ENCODE assay signal across 8 cellular contexts in genomic region chr22:50189184-50189848, GRCh38. TPM values are rescaled to one million over a fixed set of nuclear protein-coding genes. Genes with fewer than 3 reads are reported as not detected.
DNase-seq lines count a peak whose midpoint lies in the region; ATAC-seq and TF ChIP-seq lines count a peak whose summit lies in the region.

No MANE protein-coding gene starts in this region.

- H2AFZ ChIP-seq in GM23248 = no peak overlapping the region

- DNase-seq in NCI-H748 (lab: John Stamatoyannopoulos, UW; ENCODE audit: unreplicated experiment) (peak; percentile 28), NCI-H748 treated with DMSO at 0.1 percent for 48 hours (lab: John Stamatoyannopoulos, UW) (no peak), immature natural killer cell (no peak), omental fat pad (ENCODE audit: low spot score) (no peak), GM23248 (no peak)
- DNase-seq in activated CD4-positive, alpha-beta memory T cell treated with anti-CD3 and anti-CD28 coated beads for 36 hours = no peak

- WGBS in thymus = 75% methylated on average over 20 of the region's 20 CpGs
- 82 to 86% methylated on average over 16 to 19 of the region's 20 CpGs for WGBS in GM23248 (ENCODE audit: low coverage in 1 of 2, low lambda C conversion rate in 2 of 2, missing lambda C conversion rate in 2 of 2), 2 experiments

- POLR2A ChIA-PET in activated CD4-positive, alpha-beta memory T cell treated with anti-CD3 and anti-CD28 coated beads for 36 hours (lab: Charles Lee) = no interaction called here

- H3K9me3 ChIP-seq in thymus (ENCODE audit: control insufficient read depth) (no peaks in the 10 kb centered on the region), GM23248 (ENCODE audit: low read depth) (no peaks in the 10 kb centered on the region)

- peaks cover 48% of the 10 kb centered on the region for H3K4me1 Mint-ChIP-seq in activated CD4-positive, alpha-beta memory T cell treated with anti-CD3 and anti-CD28 coated beads for 36 hours (ENCODE audit: low read depth)
- H3K4me1 Mint-ChIP-seq in immature natural killer cell = peaks cover 48 to 59% of the 10 kb centered on the region in 2 donors

- H3K4me2 ChIP-seq in GM23248 (ENCODE audit: unreplicated experiment) = no peak overlapping the region

- peak overlapping the region; percentile 29 for H3K4me3 Mint-ChIP-seq in activated CD4-positive, alpha-beta memory T cell treated with anti-CD3 and anti-CD28 coated beads for 36 hours
- peak overlapping the region; percentile 56 to 91 (median 89) for H3K4me3 Mint-ChIP-seq in immature natural killer cell

- in situ Hi-C loops in GM23248 (cut with MboI) = no loop called here

- H3K9ac ChIP-seq in GM23248 = no peak overlapping the region

- no peaks in the 10 kb centered on the region for H3K9me2 ChIP-seq in GM23248 (ENCODE audit: insufficient read depth)

- H3K27ac ChIP-seq in thymus (ENCODE audit: low read depth) (peak overlapping the region; percentile 97), GM23248 (no peak overlapping the region)

- H3K36me3 ChIP-seq in thymus (ENCODE audit: control insufficient read depth, insufficient read depth) (peaks cover 15% of the 10 kb centered on the region), GM23248 (ENCODE audit: low read depth) (no peaks in the 10 kb centered on the region)

- H3K36me3 Mint-ChIP-seq in activated CD4-positive, alpha-beta memory T cell treated with anti-CD3 and anti-CD28 coated beads for 36 hours = peaks cover 16% of the 10 kb centered on the region
- H3K36me3 Mint-ChIP-seq in immature natural killer cell = no peaks in the 10 kb centered on the region

- peaks cover 71% of the 10 kb centered on the region for H3K79me2 ChIP-seq in GM23248 (ENCODE audit: insufficient read depth)

- no peak overlapping the region for H3K4me3 ChIP-seq in thymus (ENCODE audit: low read length)
- no peak overlapping the region for H3K4me3 ChIP-seq in GM23248

- intact Hi-C loops in activated CD4-positive, alpha-beta memory T cell treated with anti-CD3 and anti-CD28 coated beads for 36 hours (cut with micrococcal nuclease) = no loop called here

- peak overlapping the region; percentile 98 for H3K27ac Mint-ChIP-seq in activated CD4-positive, alpha-beta memory T cell treated with anti-CD3 and anti-CD28 coated beads for 36 hours
- peak overlapping the region; percentile 99 to 100 (median 100) for H3K27ac Mint-ChIP-seq in immature natural killer cell

- H3K9me3 Mint-ChIP-seq in activated CD4-positive, alpha-beta memory T cell treated with anti-CD3 and anti-CD28 coated beads for 36 hours = no peaks in the 10 kb centered on the region
- H3K9me3 Mint-ChIP-seq in immature natural killer cell = no peaks in the 10 kb centered on the region

- H4K20me1 ChIP-seq in GM23248 (ENCODE audit: insufficient read depth) = no peaks in the 10 kb centered on the region

- ATAC-seq in HG03457 (IDR thresholded peaks at IDR 0.05; ENCODE audit: unreplicated experiment) = no peak
- no peak for ATAC-seq in omental fat pad (ENCODE audit: low FRiP score)

- peaks cover 10% of the 10 kb centered on the region for H3K27me3 ChIP-seq in thymus (ENCODE audit: control insufficient read depth, insufficient read depth)
- no peaks in the 10 kb centered on the region for H3K27me3 ChIP-seq in GM23248 (replicated peaks; ENCODE audit: insufficient read depth)

- CTCF ChIA-PET in activated CD4-positive, alpha-beta memory T cell treated with anti-CD3 and anti-CD28 coated beads for 36 hours (lab: Charles Lee) = interaction anchor here (1.0 to 2.1 kb wide), 3 partner anchors 18 to 53 kb away, joined by 3 to 11 read pairs (median 5); no protein-coding TSS in a partner anchor

- H3K4me1 ChIP-seq in thymus (ENCODE audit: control insufficient read depth, insufficient read depth, low read length) (peaks cover 52% of the 10 kb centered on the region), GM23248 (ENCODE audit: insufficient read depth) (0 out of 2 replicates have a peak, but pooled peaks cover 5% of the 10 kb centered on the region)

- H3K27me3 Mint-ChIP-seq in activated CD4-positive, alpha-beta memory T cell treated with anti-CD3 and anti-CD28 coated beads for 36 hours = no peaks in the 10 kb centered on the region
- H3K27me3 Mint-ChIP-seq in immature natural killer cell (ENCODE audit: low read depth in 3 of 3) = peaks cover 26 to 33% (median 32%) of the 10 kb centered on the region in 3 donors

- H3F3A ChIP-seq in GM23248 (ENCODE audit: insufficient read depth) = no peaks in the 10 kb centered on the region

- TF ChIP-seq CTCF in omental fat pad (IDR thresholded peaks at IDR 0.05) = no peak

RNA-seq across cellular contexts. Expression of gene TRABD, which starts 3.6 kb away (rescaled TPM):
- total RNA-seq in activated CD4-positive, alpha-beta memory T cell treated with anti-CD3 and anti-CD28 coated beads for 36 hours = 10 to 100 TPM; 88.6 to 89.2 TPM
- polyA plus RNA-seq in immature natural killer cell (10 to 100 TPM; 33.2 to 63.5 (median 35.3) TPM), thymus (102 TPM), GM23248 (2016; fragmentation: Nextera tagmentation; extraction: Ambion mirVana) (20.7 and 22.6 TPM in 2 replicates)
- 10 to 100 TPM; 18.3 to 43.1 (median 28.4) TPM for total RNA-seq in omental fat pad
- 19.5 and 33.5 TPM in 2 replicates for total RNA-seq in GM23248 (2014; rRNA removed; shearing (Covaris generic))

RNA-seq across cellular contexts. Expression of gene SELENOO, which starts 11.5 kb away (rescaled TPM):
- 10 to 100 TPM; 18.8 to 19.7 TPM for total RNA-seq in activated CD4-positive, alpha-beta memory T cell treated with anti-CD3 and anti-CD28 coated beads for 36 hours
- polyA plus RNA-seq in immature natural killer cell = 1 to 10 TPM; 2.6 to 5.7 (median 3.6) TPM
- 62.1 TPM for polyA plus RNA-seq in thymus
- 10 to 100 TPM; 21.2 to 38.3 (median 31.9) TPM for total RNA-seq in omental fat pad
- total RNA-seq in GM23248 (2014; rRNA removed; shearing (Covaris generic)) = 24.3 and 29.1 TPM in 2 replicates
- polyA plus RNA-seq in GM23248 (2016; fragmentation: Nextera tagmentation; extraction: Ambion mirVana) = 5.0 and 9.6 TPM in 2 replicates

RNA-seq across cellular contexts. Expression of gene PANX2, which starts 18.8 kb away (rescaled TPM):
- total RNA-seq in activated CD4-positive, alpha-beta memory T cell treated with anti-CD3 and anti-CD28 coated beads for 36 hours = 1 to 10 TPM; 3.3 to 3.5 TPM
- under 1 TPM in 1 of 3 donors, not detected in 2; 0.07 TPM for polyA plus RNA-seq in immature natural killer cell
- polyA plus RNA-seq in thymus = 1.6 TPM
- total RNA-seq in omental fat pad = 1 to 10 TPM; 1.3 to 1.8 (median 1.6) TPM
- under 0.01 TPM in 1 of 2 replicates, not detected in the other for total RNA-seq in GM23248 (2014; rRNA removed; shearing (Covaris generic))
- polyA plus RNA-seq in GM23248 (2016; fragmentation: Nextera tagmentation; extraction: Ambion mirVana) = 0.18 and 0.20 TPM in 2 replicates

RNA-seq across cellular contexts. Expression of gene TUBGCP6, which starts 55.5 kb away (rescaled TPM):
- 10 to 100 TPM; 41.4 to 43.8 TPM for total RNA-seq in activated CD4-positive, alpha-beta memory T cell treated with anti-CD3 and anti-CD28 coated beads for 36 hours
- polyA plus RNA-seq in immature natural killer cell (10 to 100 TPM in 2 of 3 donors, 1 to 10 TPM in 1; 5.2 to 18.0 (median 12.4) TPM), thymus (96.6 TPM), GM23248 (2016; fragmentation: Nextera tagmentation; extraction: Ambion mirVana) (13.2 and 16.6 TPM in 2 replicates)
- 10 to 100 TPM; 32.7 to 52.2 (median 33.5) TPM for total RNA-seq in omental fat pad
- 32.0 and 33.8 TPM in 2 replicates for total RNA-seq in GM23248 (2014; rRNA removed; shearing (Covaris generic))
